In the genomic region with DNA sequence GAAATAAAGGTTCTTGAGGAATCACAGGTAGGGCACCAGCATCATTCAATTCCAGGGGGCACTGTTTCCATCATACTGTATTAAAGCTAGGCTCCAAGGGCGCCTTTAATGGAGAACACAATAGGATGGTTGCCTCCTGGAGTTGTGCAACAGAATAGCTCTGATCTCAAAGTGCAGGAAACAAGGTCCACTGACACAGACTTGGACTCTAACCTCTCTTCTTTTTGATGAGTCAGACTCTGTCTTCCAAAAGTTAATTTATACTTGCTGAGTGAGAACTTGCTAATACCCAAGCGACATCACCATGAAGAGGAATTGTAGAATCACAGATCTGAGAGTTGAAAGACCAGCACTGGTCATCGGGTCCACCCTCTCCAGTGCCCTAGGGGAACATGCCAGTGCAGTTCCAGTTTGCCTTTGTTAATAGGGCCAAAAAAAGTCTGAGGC, we compare ENCODE assay signal across 11 cellular contexts.
DNase-seq lines count a peak whose midpoint lies in the region; ATAC-seq and TF ChIP-seq lines count a peak whose summit lies in the region.
"Had no signal": no experiment of that assay in that cellular context is flagged by ENCODE, and none has a peak within 500 bp of the region (broad histone marks: within the 10 kb centered on the region; RNA-seq: fewer than 3 reads in every experiment).

No MANE protein-coding gene starts in this region.

- no peak overlapping the region for H3K4me3 ChIP-seq in hepatocyte

- 90% methylated on average over 3 of the region's 3 CpGs for WGBS in hepatocyte (ENCODE audit: low lambda C conversion rate, missing lambda C conversion rate)

- H3K4me2 ChIP-seq in hepatocyte: no peak overlapping the region

- H3K9me2 ChIP-seq in hepatocyte (replicated peaks; ENCODE audit: insufficient read depth): no peaks in the 10 kb centered on the region

- H3K27me3 Mint-ChIP-seq in WTC11 (ENCODE audit: low read depth) (no peaks in the 10 kb centered on the region), T-helper 17 cell (no peaks in the 10 kb centered on the region)
- H3K27me3 Mint-ChIP-seq: activated CD4-positive, alpha-beta T cell treated with anti-CD3 and anti-CD28 coated beads for 36 hours; progenitor cell of endocrine pancreas had no signal

- CTCF ChIA-PET in WTC11 (lab: Charles Lee): interaction anchor here (1.1 kb wide), 1 partner anchor 95 kb away, joined by 3 read pairs; no protein-coding TSS in a partner anchor

- POLR2A ChIA-PET in WTC11 (lab: Charles Lee): no interaction called here

- H3K4me1 ChIP-seq in hepatocyte (ENCODE audit: insufficient read depth): peaks cover 34% of the 10 kb centered on the region

- H3K36me3 Mint-ChIP-seq in WTC11 (no peaks in the 10 kb centered on the region), T-helper 17 cell (ENCODE audit: low read depth) (no peaks in the 10 kb centered on the region)

- DNase-seq in H4 (ENCODE audit: low spot score): peak; percentile 18
- DNase-seq in WTC11 (ENCODE audit: low spot score): no peak
- peak; percentile 34 for DNase-seq in hepatocyte (ENCODE audit: low spot score)
- DNase-seq in stromal cell of bone marrow (ENCODE audit: low read depth): peak; percentile 71
- no peak for DNase-seq in activated CD4-positive, CD25-positive, alpha-beta regulatory T cell (lab: John Stamatoyannopoulos, UW)
- DNase-seq in DMS79 treated with DMSO at 0.1 percent for 48 hours (lab: John Stamatoyannopoulos, UW): no peak
- no peak for DNase-seq in T-helper 17 cell
- no peak for DNase-seq in OCI-M1 (lab: John Stamatoyannopoulos, UW)
- DNase-seq: activated CD4-positive, alpha-beta T cell treated with anti-CD3 and anti-CD28 coated beads for 36 hours; Kasumi-1 had no signal

- H3K27ac ChIP-seq in hepatocyte: peak overlapping the region; percentile 76

- H3K36me3 ChIP-seq in hepatocyte (replicated peaks; ENCODE audit: insufficient read depth, low read depth): no peaks in the 10 kb centered on the region

- TF ChIP-seq CTCF in WTC11 (IDR thresholded peaks at IDR 0.05): no peak
- peak; percentile 23 for TF ChIP-seq CTCF in hepatocyte (IDR thresholded peaks at IDR 0.05; ENCODE audit: poor library complexity)

- H4K20me1 ChIP-seq in hepatocyte (ENCODE audit: insufficient read depth, poor library complexity, severe bottlenecking): no peaks in the 10 kb centered on the region

- no peaks in the 10 kb centered on the region for H3K4me1 Mint-ChIP-seq in WTC11
- H3K4me1 Mint-ChIP-seq in T-helper 17 cell: no peaks in the 10 kb centered on the region

- H3K79me2 ChIP-seq in hepatocyte: no peaks in the 10 kb centered on the region

- H3K9me3 Mint-ChIP-seq in WTC11: no peaks in the 10 kb centered on the region

- peak; percentile 62 for ATAC-seq in WTC11
- ATAC-seq in T-helper 17 cell: no peak
- ATAC-seq: activated CD4-positive, alpha-beta T cell treated with anti-CD3 and anti-CD28 coated beads for 36 hours had no signal

- no peaks in the 10 kb centered on the region for H3K9me3 ChIP-seq in hepatocyte (ENCODE audit: low read depth)
- H3K9me3 ChIP-seq in T-helper 17 cell (ENCODE audit: control insufficient read depth, low read length, poor library complexity, severe bottlenecking): no peaks in the 10 kb centered on the region

- no peak overlapping the region for H2AFZ ChIP-seq in hepatocyte

- H3K27ac Mint-ChIP-seq in WTC11 (no peak overlapping the region), T-helper 17 cell (no peak overlapping the region)
- H3K27ac Mint-ChIP-seq: activated CD4-positive, alpha-beta T cell treated with anti-CD3 and anti-CD28 coated beads for 36 hours; progenitor cell of endocrine pancreas had no signal

- no peaks in the 10 kb centered on the region for H3K27me3 ChIP-seq in hepatocyte

- H3K4me3 Mint-ChIP-seq in WTC11: no peak overlapping the region
- H3K4me3 Mint-ChIP-seq in T-helper 17 cell: no peak overlapping the region
- H3K4me3 Mint-ChIP-seq: activated CD4-positive, alpha-beta T cell treated with anti-CD3 and anti-CD28 coated beads for 36 hours had no signal

TF ChIP-seq in WTC11, 78 proteins besides CTCF, POLR2A, EP300 and RAD21:
- no peak for TF ChIP-seq ZNF396 (CRISPR knock-in tag; IDR thresholded peaks at IDR 0.05; ENCODE audit: borderline replicate concordance)
- TF ChIP-seq NFATC4 (CRISPR knock-in tag; IDR thresholded peaks at IDR 0.05): no peak
- TF ChIP-seq, protein P1, sequence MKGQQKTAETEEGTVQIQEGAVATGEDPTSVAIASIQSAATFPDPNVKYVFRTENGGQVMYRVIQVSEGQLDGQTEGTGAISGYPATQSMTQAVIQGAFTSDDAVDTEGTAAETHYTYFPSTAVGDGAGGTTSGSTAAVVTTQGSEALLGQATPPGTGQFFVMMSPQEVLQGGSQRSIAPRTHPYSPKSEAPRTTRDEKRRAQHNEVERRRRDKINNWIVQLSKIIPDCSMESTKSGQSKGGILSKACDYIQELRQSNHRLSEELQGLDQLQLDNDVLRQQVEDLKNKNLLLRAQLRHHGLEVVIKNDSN (CRISPR knock-in tag; IDR thresholded peaks at IDR 0.05): no peak
- TF ChIP-seq ZNF317 (CRISPR knock-in tag; IDR thresholded peaks at IDR 0.05; ENCODE audit: borderline replicate concordance, low read depth): no peak
- TF ChIP-seq JUN (CRISPR knock-in tag; IDR thresholded peaks at IDR 0.05): no peak

Comparison
In these comparisons a context has a peak if more than half of its experiments do, and no peak if none do; other contexts are left out.
1. DNase-seq: peak in H4 (single experiment), hepatocyte (single experiment) and stromal cell of bone marrow (single experiment); none in WTC11 (single experiment), activated CD4-positive, CD25-positive, alpha-beta regulatory T cell (0 of 4), DMS79 treated with DMSO at 0.1 percent for 48 hours (single experiment), T-helper 17 cell (0 of 3) and OCI-M1 (single experiment).